Comparison of ENCODE assay signal across 15 cellular contexts in genomic region chr7:122316467-122317394, GRCh38. TPM values are rescaled to one million over a fixed set of nuclear protein-coding genes. Genes with fewer than 3 reads are reported as not detected.
DNase-seq lines count a peak whose midpoint lies in the region; ATAC-seq and TF ChIP-seq lines count a peak whose summit lies in the region.
"Had no signal": no experiment of that assay in that cellular context is flagged by ENCODE, and none has a peak within 500 bp of the region (broad histone marks: within the 10 kb centered on the region; RNA-seq: fewer than 3 reads in every experiment).

No MANE protein-coding gene starts in this region.

- no peaks in the 10 kb centered on the region for H3K4me1 Mint-ChIP-seq in nephron progenitor cell
- no peaks in the 10 kb centered on the region for H3K4me1 Mint-ChIP-seq in activated T-cell treated with anti-CD3 and anti-CD28 coated beads, Interleukin-2, amount 50 U/mL, for 4 hours (ENCODE audit: low read depth)

- no peaks in the 10 kb centered on the region for H3K9me3 Mint-ChIP-seq in nephron progenitor cell
- peaks cover 12% of the 10 kb centered on the region for H3K9me3 Mint-ChIP-seq in activated T-cell treated with anti-CD3 and anti-CD28 coated beads, Interleukin-2, amount 50 U/mL, for 4 hours

- POLR2A ChIA-PET in A673 (lab: Charles Lee; ENCODE audit: low non-redundant PET) = no interaction called here
- POLR2A ChIA-PET in RWPE1 (lab: Yijun Ruan, JAX; ENCODE audit: low non-redundant PET) = no interaction called here

- intact Hi-C loops in A673 (cut with micrococcal nuclease; ENCODE audit: unreplicated experiment) = no loop called here

- ATAC-seq in foreskin keratinocyte (peak; percentile 42), GM18505 (IDR thresholded peaks at IDR 0.05; ENCODE audit: unreplicated experiment) (no peak)
- no peak for ATAC-seq in activated T-cell treated with anti-CD3 and anti-CD28 coated beads, Interleukin-2, amount 50 U/mL, for 4 hours

- no peaks in the 10 kb centered on the region for H3K36me3 Mint-ChIP-seq in nephron progenitor cell (ENCODE audit: low read depth)
- H3K36me3 Mint-ChIP-seq in activated T-cell treated with anti-CD3 and anti-CD28 coated beads, Interleukin-2, amount 50 U/mL, for 4 hours (ENCODE audit: insufficient read depth) = no peaks in the 10 kb centered on the region

- peaks cover 25% of the 10 kb centered on the region for H3K27me3 ChIP-seq in A673 (replicated peaks; ENCODE audit: insufficient read depth, low read depth, low read length, poor library complexity)
- peaks cover 93% of the 10 kb centered on the region for H3K27me3 ChIP-seq in foreskin keratinocyte
- H3K27me3 ChIP-seq: BLaER1 had no signal

- H3K36me3 ChIP-seq in A673 (ENCODE audit: insufficient read depth, low read length, poor library complexity, severe bottlenecking) = no peaks in the 10 kb centered on the region
- H3K36me3 ChIP-seq: BLaER1, spleen had no signal

- H3K9me3 ChIP-seq in A673 (ENCODE audit: low read depth, low read length, poor library complexity, severe bottlenecking) = no peaks in the 10 kb centered on the region
- H3K9me3 ChIP-seq: spleen had no signal

- peaks cover 23% of the 10 kb centered on the region for H3K4me1 ChIP-seq in A673 (ENCODE audit: insufficient read depth, low read length, poor library complexity, severe bottlenecking)
- no peaks in the 10 kb centered on the region for H3K4me1 ChIP-seq in foreskin keratinocyte
- H3K4me1 ChIP-seq: BLaER1 had no signal

- no TSS peak for BruUV-seq in A673 (replicated peaks; lab: Mats Ljungman, UMichigan)

- H3K4me3 ChIP-seq in A673 (ENCODE audit: low read depth, low read length, poor library complexity, severe bottlenecking) = peak overlapping the region; percentile 47
- H3K4me3 ChIP-seq: BLaER1 had no signal

- CTCF ChIA-PET in A673 (lab: Charles Lee) = interaction anchor here (0.5 to 0.7 kb wide), 2 partner anchors 224 to 1220 kb away, joined by 3 to 4 read pairs; no protein-coding TSS in a partner anchor
- CTCF ChIA-PET in RWPE1 (lab: Yijun Ruan, JAX) = no interaction called here

- TF ChIP-seq POLR2A in GM18505 (IDR thresholded peaks at IDR 0.05; ENCODE audit: borderline replicate concordance, extremely low read depth, insufficient read depth, insufficient read length) = no peak

- peaks cover 99% of the 10 kb centered on the region for H3K27me3 Mint-ChIP-seq in nephron progenitor cell (ENCODE audit: low read depth, poor library complexity)
- peaks cover 50% of the 10 kb centered on the region for H3K27me3 Mint-ChIP-seq in activated T-cell treated with anti-CD3 and anti-CD28 coated beads, Interleukin-2, amount 50 U/mL, for 4 hours (ENCODE audit: low read depth)

- DNase-seq in A673 (ENCODE audit: low spot score) = peak; percentile 46
- peak; percentile 71 for DNase-seq in HuH-7.5 (ENCODE audit: low spot score)
- no peak for DNase-seq in foreskin keratinocyte
- DNase-seq in nephron progenitor cell = peak; percentile 59
- DNase-seq in activated T-cell treated with anti-CD3 and anti-CD28 coated beads, Interleukin-2, amount 50 U/mL, for 4 hours = no peak
- no peak for DNase-seq in RWPE1 (ENCODE audit: low spot score)
- DNase-seq in A172 (ENCODE audit: low spot score) = no peak
- DNase-seq: GF-D8, MM.1S, spleen had no signal

- peak overlapping the region; percentile 48 for H3K4me3 Mint-ChIP-seq in nephron progenitor cell
- H3K4me3 Mint-ChIP-seq in activated T-cell treated with anti-CD3 and anti-CD28 coated beads, Interleukin-2, amount 50 U/mL, for 4 hours = no peak overlapping the region

- no peak overlapping the region for H3K27ac Mint-ChIP-seq in nephron progenitor cell

- TF ChIP-seq CTCF in A673 (conservative IDR thresholded peaks at IDR 0.05; ENCODE audit: low read depth, low read length) = no peak
- no peak for TF ChIP-seq CTCF in foreskin keratinocyte (conservative IDR thresholded peaks at IDR 0.05)
- TF ChIP-seq CTCF in nephron progenitor cell (IDR thresholded peaks at IDR 0.05) = no peak
- TF ChIP-seq CTCF in RWPE1 (conservative IDR thresholded peaks at IDR 0.05; ENCODE audit: low read depth) = no peak

- no peak overlapping the region for H3K27ac ChIP-seq in A673 (ENCODE audit: low read depth, low read length, poor library complexity, severe bottlenecking)
- no peak overlapping the region for H3K27ac ChIP-seq in foreskin keratinocyte
- no peak overlapping the region for H3K27ac ChIP-seq in RWPE1
- H3K27ac ChIP-seq: BLaER1, spleen had no signal

RNA-seq across cellular contexts. Expression of gene FEZF1, which starts 12.2 kb away (rescaled TPM):
- total RNA-seq in A673 (2021) (85.9 and 114 TPM in 2 replicates), foreskin keratinocyte (not detected in 2 replicates)
- not detected in 2 replicates for polyA plus RNA-seq in foreskin keratinocyte
- not detected for total RNA-seq in activated T-cell treated with anti-CD3 and anti-CD28 coated beads, Interleukin-2, amount 50 U/mL, for 4 hours
- not detected in 2 replicates for total RNA-seq in A172 (2014; rRNA removed; shearing (Covaris generic))
- total RNA-seq: myocyte, RPMI7951, spleen had no signal
- polyA plus RNA-seq: adipose tissue had no signal

Comparison
In these comparisons a context has a peak if more than half of its experiments do, and no peak if none do; other contexts are left out.
1. DNase-seq: peak in A673 (single experiment), HuH-7.5 (single experiment) and nephron progenitor cell (single experiment); none in foreskin keratinocyte (0 of 2), activated T-cell treated with anti-CD3 and anti-CD28 coated beads, Interleukin-2, amount 50 U/mL, for 4 hours (single experiment), RWPE1 (single experiment) and A172 (single experiment).
2. RNA of gene FEZF1, which starts 12.2 kb away (total RNA-seq): 85.9 to 114 TPM in A673; not detected in foreskin keratinocyte, not detected in activated T-cell treated with anti-CD3 and anti-CD28 coated beads, Interleukin-2, amount 50 U/mL, for 4 hours and not detected in A172; every median in the first group is over 10 times any median in the second.